In the genomic region with DNA sequence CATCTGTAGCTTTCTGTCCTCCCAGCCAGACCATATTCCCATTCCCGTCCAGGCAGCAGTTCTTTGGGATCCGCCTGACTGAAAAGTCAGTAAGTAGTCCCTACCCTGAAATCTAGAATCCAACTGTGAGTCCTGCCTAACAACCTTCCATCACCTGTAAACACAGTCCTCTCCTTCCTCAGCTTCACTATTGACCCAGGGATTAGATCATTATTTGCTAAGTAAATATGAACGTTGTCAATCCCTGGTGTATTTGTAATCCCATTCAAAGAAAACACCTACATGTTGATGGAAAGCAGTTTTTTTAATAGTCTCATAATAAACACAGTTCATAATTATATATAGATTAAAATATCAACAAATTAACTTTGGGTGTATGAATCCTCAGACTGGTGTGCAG, we compare ENCODE assay signal across 8 cellular contexts. TPM values are rescaled to one million over a fixed set of nuclear protein-coding genes. Genes with fewer than 3 reads are reported as not detected.
DNase-seq lines count a peak whose midpoint lies in the region; ATAC-seq, FAIRE-seq and TF ChIP-seq lines count a peak whose summit lies in the region.

No MANE protein-coding gene starts in this region.

- H3K36me3 ChIP-seq in MG63 (peaks cover 16% of the 10 kb centered on the region), mesendoderm (ENCODE audit: control insufficient read depth, insufficient read depth, low read length) (no peaks in the 10 kb centered on the region)

- H3K9ac ChIP-seq in mesendoderm (ENCODE audit: low read length): peak overlapping the region; percentile 63

- DNase-seq in COR-L47 (lab: John Stamatoyannopoulos, UW) (peak; percentile 13), MG63 (no peak), astrocyte of the cerebellum (ENCODE audit: low read depth) (no peak), mesendoderm (peak; percentile 66), RCC 7860 (ENCODE audit: low spot score) (no peak), globus pallidus (ENCODE audit: low spot score) (no peak), activated gamma-delta T cell (lab: John Stamatoyannopoulos, UW) (no peak)

- H3K18ac ChIP-seq in mesendoderm (ENCODE audit: low read length): no peak overlapping the region

- no peak overlapping the region for H2AK5ac ChIP-seq in mesendoderm (ENCODE audit: low read length)

- no peak overlapping the region for H3K23ac ChIP-seq in mesendoderm (ENCODE audit: low read length)

- peak overlapping the region; percentile 73 for H3K4me2 ChIP-seq in mesendoderm (ENCODE audit: low read length)

- H3K4me3 ChIP-seq in MG63 (peak overlapping the region; percentile 82), astrocyte of the cerebellum (ENCODE audit: low read depth, low read length) (peak overlapping the region; percentile 85), mesendoderm (ENCODE audit: low read length) (peak overlapping the region; percentile 52)

- H3K4ac ChIP-seq in mesendoderm (ENCODE audit: low read depth, low read length): no peak overlapping the region

- no peak overlapping the region for H4K8ac ChIP-seq in mesendoderm (ENCODE audit: low read depth, low read length)

- H3K4me1 ChIP-seq in mesendoderm (ENCODE audit: control insufficient read depth, low read depth, low read length): peaks cover 2% of the 10 kb centered on the region

- H2BK5ac ChIP-seq in mesendoderm (ENCODE audit: low read length): no peak overlapping the region

- no peak overlapping the region for H3K27ac ChIP-seq in mesendoderm (ENCODE audit: low read depth, low read length)

- H3K79me2 ChIP-seq in mesendoderm (ENCODE audit: control insufficient read depth, insufficient read depth, low read length): peaks cover 1% of the 10 kb centered on the region

- ATAC-seq in HG02852 (IDR thresholded peaks at IDR 0.05; ENCODE audit: unreplicated experiment): no peak

- in situ Hi-C loops in astrocyte of the cerebellum (cut with HindIII; ENCODE audit: low sequenced_read_pairs): no loop called here

- no CpG with 5 or more reads among the region's 3 CpGs for WGBS in mesendoderm (ENCODE audit: extremely low coverage, insufficient coverage, low lambda C conversion rate)

- no peaks in the 10 kb centered on the region for H3K9me3 ChIP-seq in MG63

- H3K56ac ChIP-seq in mesendoderm (ENCODE audit: low read length): peak overlapping the region; percentile 77

- no peak for TF ChIP-seq CTCF in astrocyte of the cerebellum (IDR thresholded peaks at IDR 0.05; ENCODE audit: low read depth, low read length, missing control alignments)

- FAIRE-seq in RCC 7860 (lab: Jason Lieb, UNC): no peak

- no peak overlapping the region for H2BK120ac ChIP-seq in mesendoderm (ENCODE audit: low read depth, low read length)

- no peak overlapping the region for H4K5ac ChIP-seq in mesendoderm (ENCODE audit: low read length)

- H3K27me3 ChIP-seq in MG63: no peaks in the 10 kb centered on the region
- no peaks in the 10 kb centered on the region for H3K27me3 ChIP-seq in mesendoderm (ENCODE audit: insufficient read depth, low read length, poor library complexity)

- peaks cover 7% of the 10 kb centered on the region for H3K79me1 ChIP-seq in mesendoderm (ENCODE audit: low read length)

- no peak overlapping the region for H2BK15ac ChIP-seq in mesendoderm (replicated peaks; ENCODE audit: low read depth)

RNA-seq across cellular contexts. Expression of a gene that starts 0.7 kb away (rescaled TPM):
- total RNA-seq in MG63 (2014; rRNA removed; shearing (Covaris generic); ENCODE audit: low replicate concordance): 0.05 TPM in 1 of 2 replicates, not detected in the other
- 1.8 TPM for polyA plus RNA-seq in mesendoderm (2013, experiment 1 of 2)
- polyA plus RNA-seq in mesendoderm (2013, experiment 2 of 2): 1.4 TPM

RNA-seq across cellular contexts. Expression of a gene that starts 0.8 kb away (rescaled TPM):
- total RNA-seq in MG63 (2014; rRNA removed; shearing (Covaris generic); ENCODE audit: low replicate concordance): 18.2 and 18.7 TPM in 2 replicates
- polyA plus RNA-seq in mesendoderm (2013, experiment 1 of 2): 14.1 TPM
- 14.2 TPM for polyA plus RNA-seq in mesendoderm (2013, experiment 2 of 2)

Comparison
In these comparisons a context has a peak if more than half of its experiments do, and no peak if none do; other contexts are left out.
1. DNase-seq: peak in COR-L47 (single experiment) and mesendoderm (single experiment); none in MG63 (single experiment), astrocyte of the cerebellum (single experiment), RCC 7860 (single experiment), globus pallidus (single experiment) and activated gamma-delta T cell (single experiment).
2. Peak in every context shown above with its lines, with median percentiles within 50 percentile points of each other: H3K4me3 ChIP-seq.